20 cellular contexts compared by ENCODE assay signal in genomic region chr1:178579095-178579494, GRCh38.
"Had no signal": no experiment of that assay in that cellular context is flagged by ENCODE, and none has a peak within 500 bp of the region (broad histone marks: within the 10 kb centered on the region; RNA-seq: fewer than 3 reads in every experiment).

No MANE protein-coding gene starts in this region.

- H3K27ac Mint-ChIP-seq: activated naive CD4-positive, alpha-beta T cell treated with anti-CD3 and anti-CD28 coated beads, Interleukin-2, amount 50 U/mL, for 72 hours; activated T-helper 1 cell treated with anti-CD3 and anti-CD28 coated beads, Interleukin-12 subunit alpha, Interleukin-12 subunit beta, Interleukin-2, Interleukin-4 antibody, amounts not matched to agents 30 ng/mL and 10 ng/mL and 1 ng/mL, durations not matched to agents 14 hours and 24 hours and 36 hours; dendritic cell treated with granulocyte-macrophage colony-stimulating factor and Interleukin-4, amounts not matched to agents 40 ng/mL and 50 ng/mL, for 4 days; type B pancreatic cell had no signal

- H3K9me3 ChIP-seq: esophagus muscularis mucosa, gastroesophageal sphincter, heart left ventricle, prostate gland, right atrium auricular region, stomach had no signal

- H3K4me3 ChIP-seq: cardiac muscle cell, esophagus muscularis mucosa, gastroesophageal sphincter, heart left ventricle, prostate gland, right atrium auricular region, stomach had no signal

- H3K4me3 Mint-ChIP-seq: activated T-helper 1 cell treated with anti-CD3 and anti-CD28 coated beads, Interleukin-12 subunit alpha, Interleukin-12 subunit beta, Interleukin-2, Interleukin-4 antibody, amounts not matched to agents 30 ng/mL and 10 ng/mL and 1 ng/mL, durations not matched to agents 14 hours and 24 hours and 36 hours; dendritic cell treated with granulocyte-macrophage colony-stimulating factor and Interleukin-4, amounts not matched to agents 40 ng/mL and 50 ng/mL, for 4 days; neural crest cell; type B pancreatic cell had no signal

- H3K4me1 ChIP-seq: prostate gland had no signal

- H3K27ac ChIP-seq: cardiac muscle cell, esophagus muscularis mucosa, gastroesophageal sphincter, heart left ventricle, prostate gland, right atrium auricular region, WERI-Rb-1 had no signal

- H3K36me3 Mint-ChIP-seq: activated naive CD4-positive, alpha-beta T cell treated with anti-CD3 and anti-CD28 coated beads, Interleukin-2, amount 50 U/mL, for 72 hours; type B pancreatic cell had no signal

- H3K9me3 Mint-ChIP-seq: activated naive CD4-positive, alpha-beta T cell treated with anti-CD3 and anti-CD28 coated beads, Interleukin-2, amount 50 U/mL, for 72 hours; activated T-helper 1 cell treated with anti-CD3 and anti-CD28 coated beads, Interleukin-12 subunit alpha, Interleukin-12 subunit beta, Interleukin-2, Interleukin-4 antibody, amounts not matched to agents 30 ng/mL and 10 ng/mL and 1 ng/mL, durations not matched to agents 14 hours and 24 hours and 36 hours; dendritic cell treated with granulocyte-macrophage colony-stimulating factor and Interleukin-4, amounts not matched to agents 40 ng/mL and 50 ng/mL, for 4 days; neural crest cell; type B pancreatic cell had no signal

- DNase-seq: activated CD4-positive, alpha-beta T cell treated with anti-CD3 and anti-CD28 coated beads, Interleukin-2, amount 50 U/mL, for 4 hours; activated gamma-delta T cell treated with Interleukin-2 at 50 U/mL for 16 hours; activated T-cell treated with anti-CD3 and anti-CD28 coated beads for 4 hours; effector CD8-positive, alpha-beta T cell; heart left ventricle; kidney; stimulated activated CD4-positive, alpha-beta T cell treated with anti-CD3 and anti-CD28 coated beads, Interleukin-2, amount 100 ng/mL, for 24 hours; stomach; WERI-Rb-1 had no signal

- H3K36me3 ChIP-seq: cardiac muscle cell, esophagus muscularis mucosa, gastroesophageal sphincter, heart left ventricle, prostate gland, right atrium auricular region, stomach, WERI-Rb-1 had no signal

- H3K27me3 ChIP-seq: cardiac muscle cell, esophagus muscularis mucosa, gastroesophageal sphincter, heart left ventricle, right atrium auricular region, stomach had no signal

- H3K27me3 Mint-ChIP-seq: dendritic cell treated with granulocyte-macrophage colony-stimulating factor and Interleukin-4, amounts not matched to agents 40 ng/mL and 50 ng/mL, for 4 days had no signal

- ATAC-seq: activated naive CD4-positive, alpha-beta T cell treated with anti-CD3 and anti-CD28 coated beads, Interleukin-2, amount 50 U/mL, for 72 hours; gastroesophageal sphincter; heart left ventricle; left lobe of liver had no signal
